1 cellular context compared by ENCODE assay signal in genomic region chr1:9004731-9005708, GRCh38.
TF ChIP-seq lines count a peak whose summit lies in the region.

No MANE protein-coding gene starts in this region.

TF ChIP-seq in K562, 482 proteins besides CTCF, POLR2A, EP300 and RAD21 (continued from another document):
- TF ChIP-seq GABPB1 (CRISPR knock-in tag; IDR thresholded peaks at IDR 0.05) (0 out of 2 replicates have a peak, but pooled peaks have one; percentile 24), ATF7 (IDR thresholded peaks at IDR 0.05) (peak; percentile 81), SMAD3 (CRISPR knock-in tag; conservative IDR thresholded peaks at IDR 0.05) (0 out of 2 replicates have a peak, but pooled peaks have one; percentile 42), PHF8 (IDR thresholded peaks at IDR 0.05; ENCODE audit: borderline replicate concordance, low read length) (no peak), CHD2 (IDR thresholded peaks at IDR 0.05; ENCODE audit: low read depth, low read length) (no peak), YY1 (IDR thresholded peaks at IDR 0.05; ENCODE audit: borderline replicate concordance in 1 of 3, control insufficient read depth in 1 of 3, extremely low read depth in 1 of 3, insufficient read depth in 3 of 3, insufficient read length in 1 of 3, insufficient replicate concordance in 2 of 3, low read depth in 1 of 3, low read length in 2 of 3) (peak in 1 of 3 experiments; percentile 34), CREB1 (IDR thresholded peaks at IDR 0.05) (no peak), CREB1 (CRISPR knock-in tag; IDR thresholded peaks at IDR 0.05) (0 out of 2 replicates have a peak, but pooled peaks have one; percentile 25), RB1 (IDR thresholded peaks at IDR 0.05; ENCODE audit: low read depth) (peak; percentile 89), EGR1 (conservative IDR thresholded peaks at IDR 0.05) (peak; percentile 38; the same call in 1 of the 2 replicates), KLF16 (IDR thresholded peaks at IDR 0.05) (0 out of 2 replicates have a peak, but pooled peaks have one; percentile 31), JUN (IDR thresholded peaks at IDR 0.05; ENCODE audit: borderline replicate concordance, low read depth, low read length) (peak; percentile 38; the same call in 1 of the 2 replicates), JUN (CRISPR knock-in tag; IDR thresholded peaks at IDR 0.05; ENCODE audit: borderline replicate concordance) (no peak), ETV1 (tag; conservative IDR thresholded peaks at IDR 0.05; ENCODE audit: low read depth) (0 out of 2 replicates have a peak, but pooled peaks have one; percentile 15), SOX6 (IDR thresholded peaks at IDR 0.05) (0 out of 2 replicates have a peak, but pooled peaks have one; percentile 23), ATF1 (CRISPR knock-in tag; IDR thresholded peaks at IDR 0.05) (no peak), ATF1 (tag; IDR thresholded peaks at IDR 0.05) (peak; percentile 67), ZSCAN32 (CRISPR knock-in tag; IDR thresholded peaks at IDR 0.05) (no peak), NR1H2 (CRISPR knock-in tag; IDR thresholded peaks at IDR 0.05) (no peak), NRF1 (conservative IDR thresholded peaks at IDR 0.05 in 1 of 2, IDR thresholded peaks at IDR 0.05 in 1 of 2) (peak; percentile 64 to 73; a peak in 3 of 4 replicates), EZH2 (IDR thresholded peaks at IDR 0.05; ENCODE audit: borderline replicate concordance, low read depth, low read length) (peak; percentile 28; the same call in 1 of the 2 replicates), KDM4B (IDR thresholded peaks at IDR 0.05; ENCODE audit: borderline replicate concordance in 2 of 2, low read depth in 1 of 2) (no peak), PKNOX1 (IDR thresholded peaks at IDR 0.05) (0 out of 2 replicates have a peak, but pooled peaks have one; percentile 15), TCF7 (IDR thresholded peaks at IDR 0.05; ENCODE audit: borderline replicate concordance) (no peak), MCM7 (IDR thresholded peaks at IDR 0.05) (no peak), STAG1 (CRISPR knock-in tag; IDR thresholded peaks at IDR 0.05; ENCODE audit: borderline replicate concordance) (peak; percentile 74; the same call in 1 of the 2 replicates), MECOM (CRISPR knock-in tag; IDR thresholded peaks at IDR 0.05) (no peak), CREB5 (CRISPR knock-in tag; IDR thresholded peaks at IDR 0.05) (no peak)
- TF ChIP-seq, protein P1, sequence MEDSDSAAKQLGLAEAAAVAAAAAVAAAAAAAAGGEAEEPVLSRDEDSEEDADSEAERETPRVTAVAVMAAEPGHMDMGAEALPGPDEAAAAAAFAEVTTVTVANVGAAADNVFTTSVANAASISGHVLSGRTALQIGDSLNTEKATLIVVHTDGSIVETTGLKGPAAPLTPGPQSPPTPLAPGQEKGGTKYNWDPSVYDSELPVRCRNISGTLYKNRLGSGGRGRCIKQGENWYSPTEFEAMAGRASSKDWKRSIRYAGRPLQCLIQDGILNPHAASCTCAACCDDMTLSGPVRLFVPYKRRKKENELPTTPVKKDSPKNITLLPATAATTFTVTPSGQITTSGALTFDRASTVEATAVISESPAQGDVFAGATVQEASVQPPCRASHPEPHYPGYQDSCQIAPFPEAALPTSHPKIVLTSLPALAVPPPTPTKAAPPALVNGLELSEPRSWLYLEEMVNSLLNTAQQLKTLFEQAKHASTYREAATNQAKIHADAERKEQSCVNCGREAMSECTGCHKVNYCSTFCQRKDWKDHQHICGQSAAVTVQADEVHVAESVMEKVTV (CRISPR knock-in tag; IDR thresholded peaks at IDR 0.05) = peak; percentile 43; the same call in 1 of the 2 replicates
TF ChIP-seq in K562: peak in this region for 23.
